19 cellular contexts compared by ENCODE assay signal in the genomic region with DNA sequence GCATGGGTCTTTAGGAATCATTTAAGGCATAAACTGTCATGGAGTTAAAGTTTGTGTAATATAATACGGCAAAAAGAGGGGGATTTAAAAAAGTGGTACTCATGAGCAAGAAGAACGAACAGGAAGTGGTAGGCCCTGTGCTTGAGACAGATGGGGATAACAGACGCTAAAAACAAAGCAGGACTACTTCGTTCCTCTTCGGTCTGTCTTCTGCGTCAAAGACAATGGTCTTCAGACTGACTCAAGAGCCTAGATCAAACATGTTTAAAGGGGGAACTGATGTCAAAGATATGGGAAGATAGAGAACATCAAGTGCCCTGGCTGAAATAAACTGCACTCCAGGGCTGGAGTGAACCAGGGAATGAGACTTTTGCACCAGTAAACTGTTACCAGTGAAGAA.
"Had no signal": no experiment of that assay in that cellular context is flagged by ENCODE, and none has a peak within 500 bp of the region (broad histone marks: within the 10 kb centered on the region; RNA-seq: fewer than 3 reads in every experiment).

No MANE protein-coding gene starts in this region.

- H3K4me3 Mint-ChIP-seq: activated CD8-positive, alpha-beta memory T cell treated with anti-CD3 and anti-CD28 coated beads, Interleukin-2, amount 10 ng/mL, durations not matched to agents 7 days and 5 days; activated T-cell treated with anti-CD3 and anti-CD28 coated beads, Interleukin-2, amount 50 U/mL, for 24 hours; nephron progenitor cell; stimulated activated memory B cell treated with anti-CD40 and anti-IgM and Interleukin-4, amounts not matched to agents 10 μg/mL and 1 μg/mL and 100 μg/mL, for 72 hours; T-cell had no signal

- H3K27me3 Mint-ChIP-seq: activated CD8-positive, alpha-beta memory T cell treated with anti-CD3 and anti-CD28 coated beads, Interleukin-2, amount 10 ng/mL, durations not matched to agents 7 days and 5 days; activated T-cell treated with anti-CD3 and anti-CD28 coated beads, Interleukin-2, amount 50 U/mL, for 24 hours; stimulated activated memory B cell treated with anti-CD40 and anti-IgM and Interleukin-4, amounts not matched to agents 10 μg/mL and 1 μg/mL and 100 μg/mL, for 72 hours; T-cell had no signal

- H3K4me3 ChIP-seq: cardiac muscle cell, esophagus squamous epithelium, mucosa of descending colon, psoas muscle, spleen had no signal

- H3K4me1 Mint-ChIP-seq: activated CD8-positive, alpha-beta memory T cell treated with anti-CD3 and anti-CD28 coated beads, Interleukin-2, amount 10 ng/mL, durations not matched to agents 7 days and 5 days; nephron progenitor cell; stimulated activated memory B cell treated with anti-CD40 and anti-IgM and Interleukin-4, amounts not matched to agents 10 μg/mL and 1 μg/mL and 100 μg/mL, for 72 hours had no signal

- H3K27ac Mint-ChIP-seq: activated CD8-positive, alpha-beta memory T cell treated with anti-CD3 and anti-CD28 coated beads, Interleukin-2, amount 10 ng/mL, durations not matched to agents 7 days and 5 days; activated T-cell treated with anti-CD3 and anti-CD28 coated beads, Interleukin-2, amount 50 U/mL, for 24 hours; nephron progenitor cell; stimulated activated memory B cell treated with anti-CD40 and anti-IgM and Interleukin-4, amounts not matched to agents 10 μg/mL and 1 μg/mL and 100 μg/mL, for 72 hours had no signal

- H3K36me3 ChIP-seq: cardiac muscle cell, esophagus squamous epithelium, spleen had no signal

- ATAC-seq: activated CD8-positive, alpha-beta memory T cell treated with anti-CD3 and anti-CD28 coated beads, Interleukin-2, amount 10 ng/mL, durations not matched to agents 7 days and 5 days; left cardiac atrium; mucosa of descending colon; psoas muscle; sciatic nerve; stimulated activated memory B cell treated with anti-CD40 and anti-IgM and Interleukin-4, amounts not matched to agents 10 μg/mL and 1 μg/mL and 100 μg/mL, for 72 hours had no signal

- FAIRE-seq: astrocyte, colon had no signal

- DNase-seq: activated CD4-positive, alpha-beta T cell treated with anti-CD3 and anti-CD28 coated beads, Interleukin-2, amount 50 U/mL, for 4 hours; activated CD8-positive, alpha-beta memory T cell treated with anti-CD3 and anti-CD28 coated beads, Interleukin-2, amount 10 ng/mL, durations not matched to agents 7 days and 5 days; activated effector memory CD4-positive, alpha-beta T cell treated with anti-CD3 and anti-CD28 coated beads, Interleukin-2, amount 50 U/mL, for 16 hours; activated T-cell treated with anti-CD3 and anti-CD28 coated beads, Interleukin-2, amount 50 U/mL, for 24 hours; esophagus squamous epithelium; foreskin fibroblast; left cardiac atrium; mucosa of descending colon; nephron progenitor cell; psoas muscle; spleen; stimulated activated CD4-positive, alpha-beta T cell treated with anti-CD3 and anti-CD28 coated beads, Interleukin-1b, Interleukin-23, amount 100 ng/mL, for 48 hours; T-cell; trophoblast cell had no signal

- H3K27me3 ChIP-seq: cardiac muscle cell, esophagus squamous epithelium, spleen had no signal
